Comparison of ENCODE assay signal across 8 cellular contexts in the genomic region with DNA sequence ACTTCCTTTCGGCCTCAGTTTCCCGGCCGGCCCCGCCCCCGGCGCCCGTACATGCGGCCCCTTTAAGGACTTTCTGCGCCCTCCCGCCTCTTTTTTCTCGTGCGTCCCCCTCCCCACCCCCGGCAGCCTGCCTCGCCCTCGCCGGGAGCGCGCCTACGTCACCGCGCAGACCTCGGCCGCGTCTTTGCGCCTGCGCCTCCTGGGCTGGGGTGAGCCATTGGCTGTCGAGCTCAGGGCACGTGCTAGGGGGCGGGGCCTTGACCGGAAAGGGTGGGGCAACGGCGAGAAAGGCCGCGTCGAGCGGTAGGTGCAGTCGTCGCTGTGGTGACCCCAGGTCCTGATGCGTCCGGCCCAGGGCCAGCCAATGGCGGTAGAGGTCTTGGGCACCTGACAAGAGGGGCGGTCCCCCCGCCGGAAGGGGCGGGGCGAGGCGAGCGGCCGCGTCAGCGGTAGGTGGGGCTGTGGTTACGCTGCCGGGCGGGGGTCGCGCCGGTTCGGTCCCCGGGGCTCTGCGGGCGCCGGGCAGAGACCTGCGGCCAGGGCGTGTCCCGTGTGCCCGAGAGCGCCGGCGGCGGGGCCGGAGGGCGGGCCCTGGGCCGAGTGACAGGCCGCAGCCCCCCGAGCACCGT. TPM values are rescaled to one million over a fixed set of nuclear protein-coding genes. Genes with fewer than 3 reads are reported as not detected.
DNase-seq lines count a peak whose midpoint lies in the region; ATAC-seq and TF ChIP-seq lines count a peak whose summit lies in the region.

A gene with protein sequence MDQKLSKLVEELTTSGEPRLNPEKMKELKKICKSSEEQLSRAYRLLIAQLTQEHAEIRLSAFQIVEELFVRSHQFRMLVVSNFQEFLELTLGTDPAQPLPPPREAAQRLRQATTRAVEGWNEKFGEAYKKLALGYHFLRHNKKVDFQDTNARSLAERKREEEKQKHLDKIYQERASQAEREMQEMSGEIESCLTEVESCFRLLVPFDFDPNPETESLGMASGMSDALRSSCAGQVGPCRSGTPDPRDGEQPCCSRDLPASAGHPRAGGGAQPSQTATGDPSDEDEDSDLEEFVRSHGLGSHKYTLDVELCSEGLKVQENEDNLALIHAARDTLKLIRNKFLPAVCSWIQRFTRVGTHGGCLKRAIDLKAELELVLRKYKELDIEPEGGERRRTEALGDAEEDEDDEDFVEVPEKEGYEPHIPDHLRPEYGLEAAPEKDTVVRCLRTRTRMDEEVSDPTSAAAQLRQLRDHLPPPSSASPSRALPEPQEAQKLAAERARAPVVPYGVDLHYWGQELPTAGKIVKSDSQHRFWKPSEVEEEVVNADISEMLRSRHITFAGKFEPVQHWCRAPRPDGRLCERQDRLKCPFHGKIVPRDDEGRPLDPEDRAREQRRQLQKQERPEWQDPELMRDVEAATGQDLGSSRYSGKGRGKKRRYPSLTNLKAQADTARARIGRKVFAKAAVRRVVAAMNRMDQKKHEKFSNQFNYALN (plus strand): TSS at position 428 of the 629 bp plus-strand sequence. CDS start 884 bp downstream, outside the sequence.

- no peaks in the 10 kb centered on the region for H3K27me3 Mint-ChIP-seq in activated T-cell treated with anti-CD3 and anti-CD28 coated beads, Interleukin-2, amount 50 U/mL, for 4 hours (ENCODE audit: low read depth)

- no peaks in the 10 kb centered on the region for H3K9me3 Mint-ChIP-seq in activated T-cell treated with anti-CD3 and anti-CD28 coated beads, Interleukin-2, amount 50 U/mL, for 4 hours

- peaks cover 6% of the 10 kb centered on the region for H3K36me3 Mint-ChIP-seq in activated T-cell treated with anti-CD3 and anti-CD28 coated beads, Interleukin-2, amount 50 U/mL, for 4 hours (ENCODE audit: insufficient read depth)

- intact Hi-C loops in Panc1 (cut with micrococcal nuclease; ENCODE audit: unreplicated experiment): no loop called here

- POLR2A ChIA-PET in Panc1 (lab: Charles Lee): no interaction called here

- H3K9ac ChIP-seq in muscle layer of colon (ENCODE audit: low read length): peak within 1 kb of the TSS; percentile 98

- peaks cover 40% of the 10 kb centered on the region for H3K4me1 Mint-ChIP-seq in activated T-cell treated with anti-CD3 and anti-CD28 coated beads, Interleukin-2, amount 50 U/mL, for 4 hours (ENCODE audit: low read depth)

- H3K36me3 ChIP-seq in Panc1 (ENCODE audit: control insufficient read depth, insufficient read depth, low read length) (no peaks in the 10 kb centered on the region), muscle layer of colon (ENCODE audit: insufficient read depth, low read length) (peaks cover 14% of the 10 kb centered on the region)

- peak within 1 kb of the TSS; percentile 73 to 81 for H3K4me3 ChIP-seq in Panc1 (ENCODE audit: low read depth in 2 of 2, low read length in 2 of 2)
- peak within 1 kb of the TSS; percentile 84 to 96 for H3K4me3 ChIP-seq in muscle layer of colon (ENCODE audit: low read depth in 1 of 2, low read length in 2 of 2)

- DNase-seq in DMS53 (lab: John Stamatoyannopoulos, UW): peak; percentile 100
- peak; percentile 97 for DNase-seq in KG1 (lab: John Stamatoyannopoulos, UW)
- DNase-seq in Panc1 (ENCODE audit: low read depth, low spot score): peak; percentile 92
- DNase-seq in activated T-cell treated with anti-CD3 and anti-CD28 coated beads, Interleukin-2, amount 50 U/mL, for 4 hours: peak; percentile 100
- DNase-seq in stimulated activated CD8-positive, alpha-beta memory T cell treated with anti-CD3 and anti-CD28 coated beads, Interleukin-7, amount 100 ng/mL, for 24 hours (ENCODE audit: low read depth): peak; percentile 100

- peak within 1 kb of the TSS; percentile 97 for H3K27ac ChIP-seq in Panc1 (ENCODE audit: low read length)
- peak within 1 kb of the TSS; percentile 99 for H3K27ac ChIP-seq in muscle layer of colon (ENCODE audit: low read depth, low read length)

- CTCF ChIA-PET in Panc1 (lab: Charles Lee): interaction anchor here (0.6 kb wide), 1 partner anchor 186 kb away, joined by 5 read pairs; no protein-coding TSS in a partner anchor

- in situ Hi-C loops in Panc1 (cut with HindIII; ENCODE audit: low pct_unique_long_range_greater_than_20kb, low sequenced_read_pairs): no loop called here

- no peaks in the 10 kb centered on the region for H3K27me3 ChIP-seq in Panc1 (ENCODE audit: control insufficient read depth, insufficient read depth, low read length)
- no peaks in the 10 kb centered on the region for H3K27me3 ChIP-seq in muscle layer of colon (ENCODE audit: control insufficient read depth in 1 of 2, insufficient read depth in 2 of 2, low read length in 2 of 2)

- BruUV-seq in Panc1 (replicated peaks; lab: Mats Ljungman, UMichigan): no TSS peak

- ATAC-seq in GM21723 (IDR thresholded peaks at IDR 0.05; ENCODE audit: unreplicated experiment) (peak; percentile 91), Panc1 (peak; percentile 94), esophagus mucosa (peak; percentile 96)
- ATAC-seq in activated T-cell treated with anti-CD3 and anti-CD28 coated beads, Interleukin-2, amount 50 U/mL, for 4 hours: peak; percentile 95 to 96

- H3K4me3 Mint-ChIP-seq in activated T-cell treated with anti-CD3 and anti-CD28 coated beads, Interleukin-2, amount 50 U/mL, for 4 hours: peak within 1 kb of the TSS; percentile 89

- H3K9me3 ChIP-seq in Panc1 (ENCODE audit: control insufficient read depth, insufficient read depth, low read depth, low read length): no peaks in the 10 kb centered on the region
- no peaks in the 10 kb centered on the region for H3K9me3 ChIP-seq in muscle layer of colon (ENCODE audit: low read length)

- TF ChIP-seq CTCF in Panc1 (IDR thresholded peaks at IDR 0.05): no peak

- H3K4me1 ChIP-seq in Panc1 (ENCODE audit: control insufficient read depth, insufficient read depth, low read length) (peaks cover 13% of the 10 kb centered on the region), muscle layer of colon (ENCODE audit: insufficient read depth, low read length) (peaks cover 22% of the 10 kb centered on the region)

RNA-seq across cellular contexts. Expression of the gene that starts here (rescaled TPM):
- 23.4 TPM for total RNA-seq in Panc1 (2021; ENCODE audit: unreplicated experiment)
- 19.6 TPM for polyA plus RNA-seq in Panc1 (2012; ENCODE audit: insufficient read length)
- total RNA-seq in activated T-cell treated with anti-CD3 and anti-CD28 coated beads, Interleukin-2, amount 50 U/mL, for 4 hours: 10 to 100 TPM; 17.2 to 20.5 (median 18.9) TPM
- total RNA-seq in esophagus mucosa: 11.0 TPM

Comparison
In these comparisons a context has a peak if more than half of its experiments do, and no peak if none do; other contexts are left out.
1. Peak in every context shown above with its lines: DNase-seq, ATAC-seq, H3K4me3 ChIP-seq and H3K27ac ChIP-seq.